In the genomic region with DNA sequence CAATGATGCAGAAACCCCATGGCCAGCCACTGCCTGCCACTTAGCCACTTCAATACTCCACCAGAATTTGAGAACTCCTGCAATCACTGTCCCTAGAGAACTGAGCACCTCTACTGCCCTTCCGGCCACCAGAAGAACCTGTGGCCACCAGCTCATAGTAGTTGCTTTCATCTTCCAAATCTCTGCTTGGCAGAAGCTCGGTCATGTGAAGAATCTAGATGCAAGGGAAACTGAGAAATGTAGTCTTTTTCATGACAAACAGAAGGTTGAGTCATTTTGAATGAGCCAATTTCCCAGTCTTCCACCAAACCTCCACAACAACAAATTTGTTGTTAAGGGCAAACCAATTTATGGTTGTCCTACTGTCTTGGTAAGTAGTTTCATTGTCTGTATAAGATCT, we compare ENCODE assay signal across 14 cellular contexts.
A peak's percentile ranks its signal among the peaks of the same experiment; 100 is the strongest.
DNase-seq lines count a peak whose midpoint lies in the region; ATAC-seq lines count a peak whose summit lies in the region.
"Had no signal": no experiment of that assay in that cellular context is flagged by ENCODE, and none has a peak within 500 bp of the region (broad histone marks: within the 10 kb centered on the region; RNA-seq: fewer than 3 reads in every experiment).

No MANE protein-coding gene starts in this region.

- DNase-seq in kidney tubule cell (ENCODE audit: low spot score) (peak; percentile 70), NCI-H748 treated with DMSO at 0.1 percent for 48 hours (lab: John Stamatoyannopoulos, UW) (no peak)
- DNase-seq in activated effector memory CD4-positive, alpha-beta T cell treated with anti-CD3 and anti-CD28 coated beads, Interleukin-2, amount 50 U/mL, for 16 hours, result no peak
- no peak for DNase-seq in stimulated activated effector memory CD8-positive, alpha-beta T cell treated with anti-CD3 and anti-CD28 coated beads, Interleukin-12 subunit alpha, Interleukin-12 subunit beta, amount 100 ng/mL, for 72 hours (ENCODE audit: low spot score in 2 of 2)
- DNase-seq: activated T-cell treated with anti-CD3 and anti-CD28 coated beads, Interleukin-2, amount 50 U/mL, for 24 hours; NCI-H1694 treated with DMSO at 0.1 percent for 48 hours; NCI-H524 treated with DMSO at 0.1 percent for 48 hours; occipital lobe; small intestine; T-helper 17 cell had no signal

- no peak overlapping the region for H3K4me3 Mint-ChIP-seq in stimulated activated effector memory CD8-positive, alpha-beta T cell treated with anti-CD3 and anti-CD28 coated beads, Interleukin-12 subunit alpha, Interleukin-12 subunit beta, amount 100 ng/mL, for 72 hours
- H3K4me3 Mint-ChIP-seq: activated T-cell treated with anti-CD3 and anti-CD28 coated beads, Interleukin-2, amount 50 U/mL, for 24 hours; CD14-positive monocyte; T-helper 17 cell had no signal

- H3K4me1 Mint-ChIP-seq in stimulated activated effector memory CD8-positive, alpha-beta T cell treated with anti-CD3 and anti-CD28 coated beads, Interleukin-12 subunit alpha, Interleukin-12 subunit beta, amount 100 ng/mL, for 72 hours, result peaks cover 6% of the 10 kb centered on the region

- no peaks in the 10 kb centered on the region for H3K9me3 Mint-ChIP-seq in stimulated activated effector memory CD8-positive, alpha-beta T cell treated with anti-CD3 and anti-CD28 coated beads, Interleukin-12 subunit alpha, Interleukin-12 subunit beta, amount 100 ng/mL, for 72 hours
- H3K9me3 Mint-ChIP-seq: activated T-cell treated with anti-CD3 and anti-CD28 coated beads, Interleukin-2, amount 50 U/mL, for 24 hours had no signal

- ATAC-seq in GM19023 (IDR thresholded peaks at IDR 0.05; ENCODE audit: unreplicated experiment) (peak; percentile 86), GM21737 (IDR thresholded peaks at IDR 0.05; ENCODE audit: unreplicated experiment) (peak; percentile 68), HG03354 (IDR thresholded peaks at IDR 0.05; ENCODE audit: poor library complexity, severe bottlenecking, unreplicated experiment) (peak; percentile 68)
- ATAC-seq in stimulated activated effector memory CD8-positive, alpha-beta T cell treated with anti-CD3 and anti-CD28 coated beads, Interleukin-12 subunit alpha, Interleukin-12 subunit beta, amount 100 ng/mL, for 72 hours, result no peak
- ATAC-seq: T-helper 17 cell had no signal

- no peaks in the 10 kb centered on the region for H3K36me3 Mint-ChIP-seq in stimulated activated effector memory CD8-positive, alpha-beta T cell treated with anti-CD3 and anti-CD28 coated beads, Interleukin-12 subunit alpha, Interleukin-12 subunit beta, amount 100 ng/mL, for 72 hours
- H3K36me3 Mint-ChIP-seq: CD14-positive monocyte had no signal

- H3K27ac Mint-ChIP-seq in stimulated activated effector memory CD8-positive, alpha-beta T cell treated with anti-CD3 and anti-CD28 coated beads, Interleukin-12 subunit alpha, Interleukin-12 subunit beta, amount 100 ng/mL, for 72 hours, result no peak overlapping the region
- H3K27ac Mint-ChIP-seq: activated T-cell treated with anti-CD3 and anti-CD28 coated beads, Interleukin-2, amount 50 U/mL, for 24 hours; T-helper 17 cell had no signal
